12 cellular contexts compared by ENCODE assay signal in the genomic region with DNA sequence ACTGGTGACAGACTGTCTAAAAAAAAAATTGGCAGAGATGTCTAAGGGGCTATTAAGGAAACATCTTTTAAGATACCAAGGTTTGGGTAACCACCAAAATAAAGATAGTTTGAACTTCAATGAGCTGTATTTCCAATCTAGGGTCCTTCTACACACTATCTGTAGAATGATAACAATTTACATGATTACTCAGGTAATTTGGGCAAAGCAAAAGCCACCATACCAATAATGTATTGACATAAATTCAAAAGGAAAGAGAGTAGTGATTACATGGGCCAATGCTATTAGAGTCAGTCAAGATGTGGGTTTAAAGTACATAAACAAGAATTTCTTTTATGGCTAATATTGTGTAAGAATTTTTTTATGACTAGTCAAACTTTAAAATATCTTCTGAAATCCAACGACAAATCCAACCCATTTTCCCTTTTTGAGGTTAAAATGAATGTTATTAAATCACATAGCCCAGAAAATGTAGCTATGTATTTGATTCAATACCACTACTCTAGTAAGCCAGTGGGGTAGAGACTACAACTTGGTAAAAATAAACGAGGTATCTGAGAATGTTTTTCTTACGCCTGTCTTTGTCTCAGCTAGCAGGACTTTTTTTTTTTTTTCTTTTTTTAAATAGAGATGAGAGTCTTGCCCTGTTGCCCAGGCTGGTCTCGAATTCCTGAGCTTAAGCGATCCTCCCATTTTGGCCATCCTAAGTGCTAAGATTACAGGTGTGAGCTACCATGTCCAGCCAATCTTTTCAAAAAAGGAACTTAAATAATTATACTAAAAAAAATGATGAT.
"Had no signal": no experiment of that assay in that cellular context is flagged by ENCODE, and none has a peak within 500 bp of the region (broad histone marks: within the 10 kb centered on the region; RNA-seq: fewer than 3 reads in every experiment).

No MANE protein-coding gene starts in this region.

- H3K27me3 ChIP-seq: cardiac muscle cell, gastrocnemius medialis, heart right ventricle, stomach had no signal

- H3K27me3 Mint-ChIP-seq: activated CD4-positive, alpha-beta memory T cell treated with anti-CD3 and anti-CD28 coated beads, Interleukin-2, amount 10 ng/mL, durations not matched to agents 7 days and 5 days; memory B cell had no signal

- ATAC-seq: gastrocnemius medialis, left lobe of liver had no signal

- H3K4me1 ChIP-seq: gastrocnemius medialis had no signal

- H3K9me3 Mint-ChIP-seq: activated CD4-positive, alpha-beta memory T cell treated with anti-CD3 and anti-CD28 coated beads, Interleukin-2, amount 10 ng/mL, durations not matched to agents 7 days and 5 days; memory B cell; nephron progenitor cell had no signal

- H3K4me3 ChIP-seq: cardiac muscle cell, gastrocnemius medialis, heart right ventricle, stomach, thoracic aorta had no signal

- H3K27ac Mint-ChIP-seq: activated CD4-positive, alpha-beta memory T cell treated with anti-CD3 and anti-CD28 coated beads, Interleukin-2, amount 10 ng/mL, durations not matched to agents 7 days and 5 days; memory B cell had no signal

- H3K27ac ChIP-seq: gastrocnemius medialis, heart right ventricle, stomach, thoracic aorta had no signal

- H3K4me3 Mint-ChIP-seq: activated CD4-positive, alpha-beta memory T cell treated with anti-CD3 and anti-CD28 coated beads, Interleukin-2, amount 10 ng/mL, durations not matched to agents 7 days and 5 days; memory B cell; nephron progenitor cell had no signal

- H3K9me3 ChIP-seq: gastrocnemius medialis, heart right ventricle, stomach, thoracic aorta had no signal

- DNase-seq: activated CD4-positive, alpha-beta memory T cell treated with anti-CD3 and anti-CD28 coated beads, Interleukin-2, amount 10 ng/mL, durations not matched to agents 7 days and 5 days; gastrocnemius medialis; heart right ventricle; islet precursor cell; nephron progenitor cell; stimulated activated CD4-positive, alpha-beta T cell treated with anti-CD3 and anti-CD28 coated beads, Interleukin-4, amount 100 ng/mL, for 1 hour; stomach; T1000 had no signal

- H3K4me1 Mint-ChIP-seq: nephron progenitor cell had no signal
